23 cellular contexts compared by ENCODE assay signal in the genomic region with DNA sequence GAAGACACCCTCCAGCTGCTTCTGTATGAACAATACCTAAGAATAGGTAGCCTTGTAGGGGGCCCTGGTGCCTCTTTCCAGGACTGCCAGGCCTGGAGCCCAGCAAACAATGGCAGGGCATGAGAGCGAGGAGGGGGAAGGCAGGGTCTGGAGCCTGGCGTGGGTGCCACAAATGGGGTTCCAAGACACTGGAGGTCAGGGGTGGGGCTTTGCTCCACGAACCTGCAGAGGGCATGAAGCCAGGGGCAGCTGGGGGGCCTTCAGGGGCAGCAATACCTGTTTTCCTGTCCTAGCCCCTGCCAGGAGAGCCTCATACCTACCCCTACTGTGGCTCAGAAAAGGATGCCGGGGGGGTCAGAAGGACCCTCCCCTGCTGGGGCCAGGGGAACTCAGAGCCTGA.
DNase-seq lines count a peak whose midpoint lies in the region; ATAC-seq and TF ChIP-seq lines count a peak whose summit lies in the region.
"Had no signal": no experiment of that assay in that cellular context is flagged by ENCODE, and none has a peak within 500 bp of the region (broad histone marks: within the 10 kb centered on the region; RNA-seq: fewer than 3 reads in every experiment).

No MANE protein-coding gene starts in this region.

- H3K4me1 Mint-ChIP-seq in endothelial cell (ENCODE audit: unreplicated experiment) (no peaks in the 10 kb centered on the region), neural crest cell (peaks cover under 1% of the 10 kb centered on the region)
- H3K4me1 Mint-ChIP-seq: CD14-positive monocyte; CD4-positive, alpha-beta memory T cell had no signal

- intact Hi-C loops in posterior vena cava (cut with DNase I), result no loop called here

- H3K27me3 Mint-ChIP-seq in endothelial cell (ENCODE audit: unreplicated experiment) (peaks cover 9% of the 10 kb centered on the region), neural crest cell (ENCODE audit: low read depth) (no peaks in the 10 kb centered on the region)
- H3K27me3 Mint-ChIP-seq: CD4-positive, alpha-beta memory T cell; CD4-positive, CD25-positive, alpha-beta regulatory T cell; CD8-positive, alpha-beta memory T cell had no signal

- TF ChIP-seq CTCF in RWPE2 (IDR thresholded peaks at IDR 0.05; ENCODE audit: poor library complexity, severe bottlenecking), result no peak
- no peak for TF ChIP-seq CTCF in endothelial cell (IDR thresholded peaks at IDR 0.05; ENCODE audit: unreplicated experiment)
- TF ChIP-seq CTCF in neural crest cell (conservative IDR thresholded peaks at IDR 0.05), result no peak

- H3K4me3 ChIP-seq in RWPE2 (ENCODE audit: severe bottlenecking), result no peak overlapping the region
- H3K4me3 ChIP-seq: BLaER1, GM12878 had no signal

- peaks cover 11% of the 10 kb centered on the region for H3K9me3 Mint-ChIP-seq in endothelial cell (ENCODE audit: unreplicated experiment)
- peaks cover 9% of the 10 kb centered on the region for H3K9me3 Mint-ChIP-seq in neural crest cell
- H3K9me3 Mint-ChIP-seq: CD14-positive monocyte had no signal

- H3K36me3 Mint-ChIP-seq in endothelial cell (ENCODE audit: low read depth, unreplicated experiment), result peaks cover 57% of the 10 kb centered on the region
- peaks cover 41% of the 10 kb centered on the region for H3K36me3 Mint-ChIP-seq in neural crest cell (ENCODE audit: low read depth)

- H3K4me3 Mint-ChIP-seq in endothelial cell (ENCODE audit: unreplicated experiment) (peak overlapping the region; percentile 77), neural crest cell (peak overlapping the region; percentile 4)
- H3K4me3 Mint-ChIP-seq: CD14-positive monocyte; CD4-positive, alpha-beta memory T cell; CD8-positive, alpha-beta memory T cell had no signal

- no peak overlapping the region for H3K27ac ChIP-seq in RWPE2 (ENCODE audit: poor library complexity, severe bottlenecking)
- H3K27ac ChIP-seq: BLaER1 had no signal

- H3K27me3 ChIP-seq in RWPE2 (ENCODE audit: insufficient read depth, poor library complexity, severe bottlenecking), result no peaks in the 10 kb centered on the region
- H3K27me3 ChIP-seq: BE2C, BLaER1 had no signal

- no peak for ATAC-seq in RWPE2 (ENCODE audit: low read depth)
- ATAC-seq in HG03039 (IDR thresholded peaks at IDR 0.05; ENCODE audit: unreplicated experiment), result no peak
- ATAC-seq: GM12878 had no signal

- DNase-seq in RWPE2 (ENCODE audit: low spot score) (peak; percentile 56), endothelial cell (ENCODE audit: low spot score) (no peak), neural crest cell (ENCODE audit: low read depth, low spot score) (no peak), posterior vena cava (ENCODE audit: low spot score) (no peak)
- DNase-seq: 8988T; ACHN; BE2C; C1 segment of cervical spinal cord; CD4-positive, alpha-beta memory T cell; CD4-positive, CD25-positive, alpha-beta regulatory T cell; CD8-positive, alpha-beta memory T cell; COR-L47; DMS 273 treated with DMSO at 0.1 percent for 48 hours; DMS153; DMS53; DMS79; DND-41; EL; GDM1 had no signal

- no peaks in the 10 kb centered on the region for H3K9me3 ChIP-seq in RWPE2 (ENCODE audit: severe bottlenecking)
- H3K9me3 ChIP-seq: BE2C had no signal

- H3K4me1 ChIP-seq in RWPE2 (ENCODE audit: insufficient read depth, poor library complexity, severe bottlenecking), result no peaks in the 10 kb centered on the region
- H3K4me1 ChIP-seq: BE2C, BLaER1 had no signal

- H3K27ac Mint-ChIP-seq in endothelial cell (ENCODE audit: unreplicated experiment) (no peak overlapping the region), neural crest cell (ENCODE audit: unreplicated experiment) (no peak overlapping the region)
- H3K27ac Mint-ChIP-seq: CD4-positive, CD25-positive, alpha-beta regulatory T cell had no signal

- peaks cover 74% of the 10 kb centered on the region for H3K36me3 ChIP-seq in RWPE2 (ENCODE audit: low read depth)
